12 cellular contexts compared by ENCODE assay signal in genomic region chr9:93636667-93637066, GRCh38.
DNase-seq lines count a peak whose midpoint lies in the region; ATAC-seq and TF ChIP-seq lines count a peak whose summit lies in the region.
"Had no signal": no experiment of that assay in that cellular context is flagged by ENCODE, and none has a peak within 500 bp of the region (broad histone marks: within the 10 kb centered on the region; RNA-seq: fewer than 3 reads in every experiment).

No MANE protein-coding gene starts in this region.

- ATAC-seq in Right ventricle myocardium inferior, result no peak
- no peak for ATAC-seq in natural killer cell
- ATAC-seq in GM18502 (IDR thresholded peaks at IDR 0.05; ENCODE audit: poor library complexity, unreplicated experiment), result no peak
- ATAC-seq: GM23338 had no signal

- peak; percentile 22 for DNase-seq in activated CD4-positive, CD25-positive, alpha-beta regulatory T cell treated with anti-CD3 and anti-CD28 coated beads, Interleukin-2, amount 50 U/mL, for 72 hours
- DNase-seq in activated CD4-positive, CD25-positive, alpha-beta regulatory T cell (lab: John Stamatoyannopoulos, UW), result no peak
- peak; percentile 72 for DNase-seq in cardiac septum (ENCODE audit: low spot score)
- no peak for DNase-seq in Right ventricle myocardium inferior (ENCODE audit: missing footprints)
- peak; percentile 6 for DNase-seq in natural killer cell
- DNase-seq in activated CD4-positive, alpha-beta T cell treated with anti-CD3 and anti-CD28 coated beads, Interleukin-2, amount 50 U/mL, for 4 hours, result no peak
- DNase-seq in NOMO-1 treated with dmso at 0.1 percent for 144 hours (lab: John Stamatoyannopoulos, UW; ENCODE audit: unreplicated experiment), result no peak
- DNase-seq: CD4-positive, CD25-positive, alpha-beta regulatory T cell; DMS 273 treated with DMSO at 0.1 percent for 48 hours; H9 had no signal

- H3K27ac Mint-ChIP-seq in natural killer cell, result no peak overlapping the region
- H3K27ac Mint-ChIP-seq: GM23338 had no signal

- H3K27me3 Mint-ChIP-seq in natural killer cell (ENCODE audit: low read depth in 2 of 2), result no peaks in the 10 kb centered on the region
- H3K27me3 Mint-ChIP-seq: CD4-positive, CD25-positive, alpha-beta regulatory T cell had no signal

- H3K9me3 Mint-ChIP-seq in natural killer cell, result no peaks in the 10 kb centered on the region

- H3K4me3 Mint-ChIP-seq in natural killer cell, result no peak overlapping the region
- H3K4me3 Mint-ChIP-seq: CD4-positive, CD25-positive, alpha-beta regulatory T cell; GM23338; H9 had no signal

- peaks cover 19% of the 10 kb centered on the region for H3K36me3 Mint-ChIP-seq in natural killer cell

- no peak for TF ChIP-seq CTCF in natural killer cell (IDR thresholded peaks at IDR 0.05)

- intact Hi-C loops in cardiac septum (cut with DNase I), result no loop called here
- intact Hi-C loops in Right ventricle myocardium inferior (cut with DNase I), result no loop called here
- intact Hi-C loops in natural killer cell (cut with micrococcal nuclease), result no loop called here

- H3K4me1 Mint-ChIP-seq in natural killer cell, result peaks cover 0 to 9% of the 10 kb centered on the region in 2 donors
- H3K4me1 Mint-ChIP-seq: GM23338 had no signal

Comparison
In these comparisons a context has a peak if more than half of its experiments do, and no peak if none do; other contexts are left out.
1. DNase-seq: peak in activated CD4-positive, CD25-positive, alpha-beta regulatory T cell treated with anti-CD3 and anti-CD28 coated beads, Interleukin-2, amount 50 U/mL, for 72 hours (single experiment), cardiac septum (single experiment) and natural killer cell (single experiment); none in activated CD4-positive, CD25-positive, alpha-beta regulatory T cell (0 of 4), Right ventricle myocardium inferior (single experiment), activated CD4-positive, alpha-beta T cell treated with anti-CD3 and anti-CD28 coated beads, Interleukin-2, amount 50 U/mL, for 4 hours (0 of 2) and NOMO-1 treated with dmso at 0.1 percent for 144 hours (single experiment).